ENCODE assay signal across 11 cellular contexts in genomic region chr1:14742181-14742980, GRCh38.
DNase-seq lines count a peak whose midpoint lies in the region; ATAC-seq and TF ChIP-seq lines count a peak whose summit lies in the region.
"Had no signal": no experiment of that assay in that cellular context is flagged by ENCODE, and none has a peak within 500 bp of the region (broad histone marks: within the 10 kb centered on the region; RNA-seq: fewer than 3 reads in every experiment).

No MANE protein-coding gene starts in this region.

- CTCF ChIA-PET in SK-N-SH (lab: Yijun Ruan, JAX): interaction anchor here (1.0 to 1.2 kb wide), 3 partner anchors 10 to 304 kb away, joined by 3 to 6 read pairs (median 3); no protein-coding TSS in a partner anchor

- no peak overlapping the region for H3K27ac ChIP-seq in SK-N-SH (ENCODE audit: low read depth in 2 of 2, low read length in 1 of 2)
- H3K27ac ChIP-seq in gastroesophageal sphincter: peak overlapping the region in 2 of 4 donors; percentile 31 to 33
- H3K27ac ChIP-seq in vagina: peak overlapping the region; percentile 65
- H3K27ac ChIP-seq: neutrophil, tibial artery had no signal

- no peak overlapping the region for H3K9ac ChIP-seq in SK-N-SH

- TF ChIP-seq EP300 in SK-N-SH (IDR thresholded peaks at IDR 0.05; ENCODE audit: borderline replicate concordance in 1 of 2, low read depth in 1 of 2, low read length in 1 of 2) (no peak), gastroesophageal sphincter (IDR thresholded peaks at IDR 0.05) (no peak)

- H3K36me3 ChIP-seq in SK-N-SH (replicated peaks in 1 of 2; ENCODE audit: control insufficient read depth in 1 of 2, insufficient read depth in 2 of 2, low read length in 1 of 2) (no peaks in the 10 kb centered on the region), gastroesophageal sphincter (no peaks in the 10 kb centered on the region), vagina (no peaks in the 10 kb centered on the region)
- H3K36me3 ChIP-seq: neutrophil, tibial artery had no signal

- no peak for TF ChIP-seq POLR2A in gastroesophageal sphincter (IDR thresholded peaks at IDR 0.05)
- TF ChIP-seq POLR2A in vagina (IDR thresholded peaks at IDR 0.05): no peak

- POLR2A ChIA-PET in SK-N-SH (lab: Yijun Ruan, JAX): no interaction called here

- no peak overlapping the region for H3K4me3 ChIP-seq in SK-N-SH (ENCODE audit: low read depth in 2 of 2, low read length in 1 of 2)
- no peak overlapping the region for H3K4me3 ChIP-seq in gastroesophageal sphincter
- no peak overlapping the region for H3K4me3 ChIP-seq in vagina
- H3K4me3 ChIP-seq: tibial artery had no signal

- H3F3A ChIP-seq in SK-N-SH (replicated peaks; ENCODE audit: insufficient read depth): no peaks in the 10 kb centered on the region

- no peak for TF ChIP-seq RAD21 in SK-N-SH (IDR thresholded peaks at IDR 0.05; ENCODE audit: low read length)

- H3K4me2 ChIP-seq in SK-N-SH: no peak overlapping the region

- no peaks in the 10 kb centered on the region for H3K79me2 ChIP-seq in SK-N-SH (ENCODE audit: insufficient read depth)

- DNase-seq in SK-N-SH (no peak), RKO (ENCODE audit: low spot score) (peak; percentile 91), vagina (ENCODE audit: extremely low spot score in 2 of 2) (peak in 1 of 2 donors; percentile 77), ureter (ENCODE audit: low spot score) (no peak), RPMI8226 (no peak)
- DNase-seq: CD4-positive, CD25-positive, alpha-beta regulatory T cell; tibial artery had no signal

- ATAC-seq in SK-N-SH treated with all-trans-retinoic acid at 6 μM for 48 hours: no peak
- ATAC-seq in gastroesophageal sphincter: peak; percentile 91
- ATAC-seq in HG02938 (IDR thresholded peaks at IDR 0.05; ENCODE audit: unreplicated experiment): no peak

- H3K4me1 ChIP-seq in SK-N-SH (ENCODE audit: control insufficient read depth in 1 of 2, insufficient read depth in 2 of 2, low read depth in 1 of 2, low read length in 1 of 2) (no peaks in the 10 kb centered on the region), gastroesophageal sphincter (no peaks in the 10 kb centered on the region), vagina (peaks cover 9% of the 10 kb centered on the region)
- H3K4me1 ChIP-seq: tibial artery had no signal

- TF ChIP-seq CTCF in SK-N-SH (IDR thresholded peaks at IDR 0.05) (no peak), gastroesophageal sphincter (IDR thresholded peaks at IDR 0.05) (no peak), vagina (IDR thresholded peaks at IDR 0.05) (no peak)

- 19% methylated on average over 7 of the region's 9 CpGs for WGBS in SK-N-SH (ENCODE audit: low lambda C conversion rate)
- WGBS in gastroesophageal sphincter (ENCODE audit: low coverage in 1 of 2), 2 donors: 31 to 53% methylated on average over 2 to 6 of the region's 9 CpGs

- H3K9me3 ChIP-seq in SK-N-SH (no peaks in the 10 kb centered on the region), gastroesophageal sphincter (no peaks in the 10 kb centered on the region), vagina (no peaks in the 10 kb centered on the region)
- H3K9me3 ChIP-seq: neutrophil, tibial artery had no signal

- H2AFZ ChIP-seq in SK-N-SH (ENCODE audit: low read depth): no peak overlapping the region

- no peaks in the 10 kb centered on the region for H3K27me3 ChIP-seq in SK-N-SH (ENCODE audit: insufficient read depth)
- peaks cover 44% of the 10 kb centered on the region for H3K27me3 ChIP-seq in gastroesophageal sphincter
- H3K27me3 ChIP-seq in vagina: no peaks in the 10 kb centered on the region

- intact Hi-C loops in vagina (cut with DNase I): no loop called here

- H3K9me2 ChIP-seq in SK-N-SH: no peaks in the 10 kb centered on the region

- no peaks in the 10 kb centered on the region for H4K20me1 ChIP-seq in SK-N-SH (ENCODE audit: insufficient read depth)

TF ChIP-seq in SK-N-SH treated with all-trans-retinoic acid at 6 μM for 48 hours, 23 proteins besides CTCF, POLR2A, EP300 and RAD21 (continues in another document):
- peak; percentile 44; the same call in 1 of the 2 replicates for TF ChIP-seq ISL1 (CRISPR knock-in tag; IDR thresholded peaks at IDR 0.05)
- no peak for TF ChIP-seq TSHZ2 (CRISPR knock-in tag; IDR thresholded peaks at IDR 0.05)
- TF ChIP-seq CSDC2 (CRISPR knock-in tag; IDR thresholded peaks at IDR 0.05): no peak
- no peak for TF ChIP-seq PATZ1 (CRISPR knock-in tag; IDR thresholded peaks at IDR 0.05; ENCODE audit: borderline replicate concordance)

TF ChIP-seq in SK-N-SH, 30 proteins besides CTCF, POLR2A, EP300 and RAD21:
- no peak for TF ChIP-seq FOSL2 (IDR thresholded peaks at IDR 0.05; ENCODE audit: borderline replicate concordance, low read depth)
- no peak for TF ChIP-seq USF1 (IDR thresholded peaks at IDR 0.05; ENCODE audit: borderline replicate concordance, low read depth)
- no peak for TF ChIP-seq SMC3 (IDR thresholded peaks at IDR 0.05; ENCODE audit: low read depth, low read length)
- TF ChIP-seq CHD2 (IDR thresholded peaks at IDR 0.05; ENCODE audit: low read length, partially characterized antibody): no peak
- TF ChIP-seq TAF1 (IDR thresholded peaks at IDR 0.05; ENCODE audit: borderline replicate concordance, low read depth, low read length): no peak
- no peak for TF ChIP-seq EZH2phosphoT487 (IDR thresholded peaks at IDR 0.05; ENCODE audit: borderline replicate concordance, low read depth)
- TF ChIP-seq MXI1 (IDR thresholded peaks at IDR 0.05; ENCODE audit: low read depth, low read length): no peak
- TF ChIP-seq RXRA (IDR thresholded peaks at IDR 0.05; ENCODE audit: borderline replicate concordance, low read depth): no peak
- TF ChIP-seq SIN3A (IDR thresholded peaks at IDR 0.05; ENCODE audit: borderline replicate concordance, low read depth, low read length): no peak
- no peak for TF ChIP-seq NFIC (IDR thresholded peaks at IDR 0.05; ENCODE audit: borderline replicate concordance)
- TF ChIP-seq MAX (IDR thresholded peaks at IDR 0.05; ENCODE audit: low read depth): no peak
- TF ChIP-seq GATA2 (CRISPR knock-in tag; IDR thresholded peaks at IDR 0.05): no peak
